Comparison of ENCODE assay signal across 1 cellular context in the genomic region with DNA sequence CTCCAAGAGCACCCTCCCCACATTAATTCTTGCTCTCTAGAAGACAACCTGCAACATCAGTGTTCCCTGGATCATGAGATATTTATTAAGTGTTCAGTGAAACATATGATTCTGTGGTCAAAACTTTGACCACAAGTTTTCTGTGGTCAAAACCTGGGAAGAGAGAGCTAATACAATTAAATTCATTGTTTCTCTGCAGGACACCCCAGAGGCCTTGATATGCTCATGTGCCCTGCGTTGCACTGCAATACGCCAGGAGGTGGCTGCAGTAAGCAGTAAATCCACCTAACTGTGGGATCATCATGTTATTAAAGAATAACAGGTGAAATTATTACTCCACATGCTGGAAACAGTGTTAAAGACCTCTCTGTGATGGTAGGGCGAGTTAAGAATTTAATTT.
TF ChIP-seq lines count a peak whose summit lies in the region.

No MANE protein-coding gene starts in this region.

TF ChIP-seq in SK-N-SH treated with all-trans-retinoic acid at 6 μM for 48 hours, 23 proteins besides CTCF, POLR2A, EP300 and RAD21 (continued from another document):
- TF ChIP-seq, protein P1, sequence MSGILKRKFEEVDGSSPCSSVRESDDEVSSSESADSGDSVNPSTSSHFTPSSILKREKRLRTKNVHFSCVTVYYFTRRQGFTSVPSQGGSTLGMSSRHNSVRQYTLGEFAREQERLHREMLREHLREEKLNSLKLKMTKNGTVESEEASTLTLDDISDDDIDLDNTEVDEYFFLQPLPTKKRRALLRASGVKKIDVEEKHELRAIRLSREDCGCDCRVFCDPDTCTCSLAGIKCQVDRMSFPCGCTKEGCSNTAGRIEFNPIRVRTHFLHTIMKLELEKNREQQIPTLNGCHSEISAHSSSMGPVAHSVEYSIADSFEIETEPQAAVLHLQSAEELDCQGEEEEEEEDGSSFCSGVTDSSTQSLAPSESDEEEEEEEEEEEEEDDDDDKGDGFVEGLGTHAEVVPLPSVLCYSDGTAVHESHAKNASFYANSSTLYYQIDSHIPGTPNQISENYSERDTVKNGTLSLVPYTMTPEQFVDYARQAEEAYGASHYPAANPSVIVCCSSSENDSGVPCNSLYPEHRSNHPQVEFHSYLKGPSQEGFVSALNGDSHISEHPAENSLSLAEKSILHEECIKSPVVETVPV (CRISPR knock-in tag; IDR thresholded peaks at IDR 0.05), result no peak
- TF ChIP-seq PPARA (CRISPR knock-in tag; IDR thresholded peaks at IDR 0.05; ENCODE audit: borderline replicate concordance) (no peak), ZFP30 (CRISPR knock-in tag; IDR thresholded peaks at IDR 0.05) (no peak), ZNF565 (CRISPR knock-in tag; conservative IDR thresholded peaks at IDR 0.05; ENCODE audit: low read depth) (no peak), CREB5 (CRISPR knock-in tag; IDR thresholded peaks at IDR 0.05; ENCODE audit: low read depth) (no peak), POU6F1 (CRISPR knock-in tag; IDR thresholded peaks at IDR 0.05; ENCODE audit: borderline replicate concordance, low read depth) (no peak), TCF4 (CRISPR knock-in tag; IDR thresholded peaks at IDR 0.05; ENCODE audit: borderline replicate concordance) (no peak)
